In genomic region chr7:141354251-141354650, GRCh38 we compare ENCODE assay signal across 16 cellular contexts.
DNase-seq lines count a peak whose midpoint lies in the region; ATAC-seq and TF ChIP-seq lines count a peak whose summit lies in the region.
"Had no signal": no experiment of that assay in that cellular context is flagged by ENCODE, and none has a peak within 500 bp of the region (broad histone marks: within the 10 kb centered on the region; RNA-seq: fewer than 3 reads in every experiment).

No MANE protein-coding gene starts in this region.

- ATAC-seq in central memory CD8-positive, alpha-beta T cell (replicated peaks; ENCODE audit: extremely low read depth, poor library complexity, severe bottlenecking): no peak
- no peak for ATAC-seq in naive thymus-derived CD4-positive, alpha-beta T cell
- ATAC-seq: CD8-positive, alpha-beta T cell; right lobe of liver had no signal

- no peak for TF ChIP-seq CTCF in MM.1S (IDR thresholded peaks at IDR 0.05; ENCODE audit: low read length)
- TF ChIP-seq CTCF in neural progenitor cell (IDR thresholded peaks at IDR 0.05): no peak
- no peak for TF ChIP-seq CTCF in ascending aorta (IDR thresholded peaks at IDR 0.05)

- peak overlapping the region; percentile 6 for H3K27ac Mint-ChIP-seq in central memory CD8-positive, alpha-beta T cell (ENCODE audit: low read depth)
- peak overlapping the region; percentile 30 for H3K27ac Mint-ChIP-seq in neural progenitor cell
- H3K27ac Mint-ChIP-seq in naive thymus-derived CD4-positive, alpha-beta T cell: no peak overlapping the region
- H3K27ac Mint-ChIP-seq: activated CD4-positive, alpha-beta T cell treated with anti-CD3 and anti-CD28 coated beads, Interleukin-2, amount 10 ng/mL, durations not matched to agents 7 days and 5 days; activated T-cell treated with anti-CD3 and anti-CD28 coated beads, Interleukin-2, amount 50 U/mL, for 72 hours; CD8-positive, alpha-beta T cell; nephron progenitor cell; stimulated activated naive CD8-positive, alpha-beta T cell treated with anti-CD3 and anti-CD28 coated beads, Interleukin-15, Interleukin-2, amounts not matched to agents 100 ng/mL and 50 ng/mL, for 24 hours had no signal

- H3K4me3 ChIP-seq in MM.1S (ENCODE audit: low read length): no peak overlapping the region
- H3K4me3 ChIP-seq in neural progenitor cell: no peak overlapping the region
- H3K4me3 ChIP-seq in ascending aorta: no peak overlapping the region
- no peak overlapping the region for H3K4me3 ChIP-seq in naive thymus-derived CD4-positive, alpha-beta T cell (ENCODE audit: low read length)
- H3K4me3 ChIP-seq: right lobe of liver had no signal

- H4K20me1 ChIP-seq in MM.1S (ENCODE audit: insufficient read depth, low read length) (no peaks in the 10 kb centered on the region), neural progenitor cell (ENCODE audit: low read depth) (no peaks in the 10 kb centered on the region)

- no peaks in the 10 kb centered on the region for H3K4me1 Mint-ChIP-seq in central memory CD8-positive, alpha-beta T cell
- H3K4me1 Mint-ChIP-seq in neural progenitor cell: peaks cover 13% of the 10 kb centered on the region
- H3K4me1 Mint-ChIP-seq in naive thymus-derived CD4-positive, alpha-beta T cell: peaks cover 0 to 5% (median 0%) of the 10 kb centered on the region in 7 donors

- H3K9me3 ChIP-seq in MM.1S (replicated peaks; ENCODE audit: insufficient read depth, low read length) (no peaks in the 10 kb centered on the region), neural progenitor cell (ENCODE audit: low read depth) (no peaks in the 10 kb centered on the region), ascending aorta (no peaks in the 10 kb centered on the region)
- no peaks in the 10 kb centered on the region for H3K9me3 ChIP-seq in naive thymus-derived CD4-positive, alpha-beta T cell (ENCODE audit: control insufficient read depth in 2 of 3, low read length in 3 of 3)
- H3K9me3 ChIP-seq: right lobe of liver had no signal

- peak; percentile 56 for DNase-seq in EH (ENCODE audit: low read depth)
- DNase-seq in MM.1S: peak; percentile 56
- DNase-seq in central memory CD8-positive, alpha-beta T cell (ENCODE audit: low spot score in 2 of 2): no peak
- no peak for DNase-seq in neural progenitor cell (ENCODE audit: low spot score)
- no peak for DNase-seq in ascending aorta (ENCODE audit: low spot score in 2 of 2)
- DNase-seq in NCI-H2196 treated with DMSO at 0.1 percent for 48 hours (lab: John Stamatoyannopoulos, UW; ENCODE audit: unreplicated experiment): no peak
- no peak for DNase-seq in SKM-1 (lab: John Stamatoyannopoulos, UW; ENCODE audit: unreplicated experiment)
- no peak for DNase-seq in naive thymus-derived CD4-positive, alpha-beta T cell
- DNase-seq: activated CD4-positive, alpha-beta T cell treated with anti-CD3 and anti-CD28 coated beads, Interleukin-2, amount 10 ng/mL, durations not matched to agents 7 days and 5 days; activated T-cell treated with anti-CD3 and anti-CD28 coated beads, Interleukin-2, amount 50 U/mL, for 72 hours; CD8-positive, alpha-beta T cell; NCI-H1417; nephron progenitor cell; right lobe of liver; Right ventricle myocardium superior had no signal

- CTCF ChIA-PET in naive thymus-derived CD4-positive, alpha-beta T cell (lab: Charles Lee): no interaction called here

- H3K4me2 ChIP-seq in MM.1S (ENCODE audit: low read depth, low read length) (no peak overlapping the region), neural progenitor cell (peak overlapping the region; percentile 53)

- no peaks in the 10 kb centered on the region for H3F3A ChIP-seq in MM.1S (ENCODE audit: insufficient read depth, low read length)
- H3F3A ChIP-seq in neural progenitor cell (ENCODE audit: low read depth): peaks cover 8% of the 10 kb centered on the region

- H3K4me1 ChIP-seq in MM.1S (ENCODE audit: low read length) (peaks cover 10% of the 10 kb centered on the region), neural progenitor cell (peaks cover 18% of the 10 kb centered on the region), ascending aorta (no peaks in the 10 kb centered on the region)
- H3K4me1 ChIP-seq in naive thymus-derived CD4-positive, alpha-beta T cell (ENCODE audit: control insufficient read depth in 2 of 2, insufficient read depth in 2 of 2, low read length in 2 of 2): no peaks in the 10 kb centered on the region
- H3K4me1 ChIP-seq: right lobe of liver had no signal

- H3K27me3 ChIP-seq in MM.1S (replicated peaks; ENCODE audit: insufficient read depth, low read length) (no peaks in the 10 kb centered on the region), neural progenitor cell (no peaks in the 10 kb centered on the region), ascending aorta (no peaks in the 10 kb centered on the region)
- H3K27me3 ChIP-seq in naive thymus-derived CD4-positive, alpha-beta T cell (ENCODE audit: control insufficient read depth in 2 of 2, insufficient read depth in 2 of 2, low read length in 2 of 2): no peaks in the 10 kb centered on the region
- H3K27me3 ChIP-seq: right lobe of liver had no signal

- H2AFZ ChIP-seq in MM.1S (ENCODE audit: low read length) (no peak overlapping the region), neural progenitor cell (replicated peaks) (no peak overlapping the region)

- H3K27me3 Mint-ChIP-seq in central memory CD8-positive, alpha-beta T cell: peaks cover 37% of the 10 kb centered on the region
- H3K27me3 Mint-ChIP-seq in neural progenitor cell (ENCODE audit: insufficient read depth, low read depth): peaks cover 4% of the 10 kb centered on the region
- H3K27me3 Mint-ChIP-seq in naive thymus-derived CD4-positive, alpha-beta T cell: peaks cover 11 to 27% (median 20%) of the 10 kb centered on the region in 5 donors

- intact Hi-C loops in ascending aorta (cut with DNase I): no loop called here
- intact Hi-C loops in naive thymus-derived CD4-positive, alpha-beta T cell (cut with micrococcal nuclease): no loop called here

- H3K9ac ChIP-seq in MM.1S (ENCODE audit: low read length) (no peak overlapping the region), neural progenitor cell (no peak overlapping the region)

- peaks cover 1% of the 10 kb centered on the region for H3K36me3 Mint-ChIP-seq in central memory CD8-positive, alpha-beta T cell (ENCODE audit: insufficient read depth)
- H3K36me3 Mint-ChIP-seq in neural progenitor cell: no peaks in the 10 kb centered on the region
- H3K36me3 Mint-ChIP-seq in naive thymus-derived CD4-positive, alpha-beta T cell: no peaks in the 10 kb centered on the region
- H3K36me3 Mint-ChIP-seq: CD8-positive, alpha-beta T cell had no signal

- H3K9me2 ChIP-seq in MM.1S (replicated peaks; ENCODE audit: insufficient read depth, low read length): no peaks in the 10 kb centered on the region

- no peaks in the 10 kb centered on the region for H3K9me3 Mint-ChIP-seq in central memory CD8-positive, alpha-beta T cell
- no peaks in the 10 kb centered on the region for H3K9me3 Mint-ChIP-seq in neural progenitor cell
- H3K9me3 Mint-ChIP-seq in naive thymus-derived CD4-positive, alpha-beta T cell: peaks cover 0 to 3% (median 0%) of the 10 kb centered on the region in 11 donors
- H3K9me3 Mint-ChIP-seq: activated CD4-positive, alpha-beta T cell treated with anti-CD3 and anti-CD28 coated beads, Interleukin-2, amount 10 ng/mL, durations not matched to agents 7 days and 5 days; CD8-positive, alpha-beta T cell; nephron progenitor cell; stimulated activated naive CD8-positive, alpha-beta T cell treated with anti-CD3 and anti-CD28 coated beads, Interleukin-15, Interleukin-2, amounts not matched to agents 100 ng/mL and 50 ng/mL, for 24 hours had no signal

- no peaks in the 10 kb centered on the region for H3K36me3 ChIP-seq in MM.1S (replicated peaks; ENCODE audit: insufficient read depth, low read length)
- H3K36me3 ChIP-seq in neural progenitor cell: no peaks in the 10 kb centered on the region
- no peaks in the 10 kb centered on the region for H3K36me3 ChIP-seq in ascending aorta
- H3K36me3 ChIP-seq in naive thymus-derived CD4-positive, alpha-beta T cell (ENCODE audit: control insufficient read depth in 2 of 3, insufficient read depth in 3 of 3, low read length in 3 of 3): no peaks in the 10 kb centered on the region
- H3K36me3 ChIP-seq: right lobe of liver had no signal

- H3K79me2 ChIP-seq in MM.1S (ENCODE audit: low read length) (no peaks in the 10 kb centered on the region), neural progenitor cell (ENCODE audit: low read depth) (no peaks in the 10 kb centered on the region)

- peak overlapping the region; percentile 7; the same call in 1 of the 2 replicates for H3K27ac ChIP-seq in MM.1S (ENCODE audit: low read length)
- no peak overlapping the region for H3K27ac ChIP-seq in neural progenitor cell
- no peak overlapping the region for H3K27ac ChIP-seq in ascending aorta
- no peak overlapping the region for H3K27ac ChIP-seq in naive thymus-derived CD4-positive, alpha-beta T cell (ENCODE audit: low read depth, low read length)
- H3K27ac ChIP-seq: right lobe of liver had no signal

- H3K4me3 Mint-ChIP-seq in central memory CD8-positive, alpha-beta T cell: no peak overlapping the region
- no peak overlapping the region for H3K4me3 Mint-ChIP-seq in neural progenitor cell
- no peak overlapping the region for H3K4me3 Mint-ChIP-seq in naive thymus-derived CD4-positive, alpha-beta T cell
- H3K4me3 Mint-ChIP-seq: activated CD4-positive, alpha-beta T cell treated with anti-CD3 and anti-CD28 coated beads, Interleukin-2, amount 10 ng/mL, durations not matched to agents 7 days and 5 days; activated T-cell treated with anti-CD3 and anti-CD28 coated beads, Interleukin-2, amount 50 U/mL, for 72 hours; CD8-positive, alpha-beta T cell; nephron progenitor cell; stimulated activated naive CD8-positive, alpha-beta T cell treated with anti-CD3 and anti-CD28 coated beads, Interleukin-15, Interleukin-2, amounts not matched to agents 100 ng/mL and 50 ng/mL, for 24 hours had no signal

- POLR2A ChIA-PET in naive thymus-derived CD4-positive, alpha-beta T cell (lab: Charles Lee): no interaction called here

Comparison
In these comparisons a context has a peak if more than half of its experiments do, and no peak if none do; other contexts are left out.
1. DNase-seq: peak in EH (single experiment) and MM.1S (single experiment); none in central memory CD8-positive, alpha-beta T cell (0 of 2), neural progenitor cell (single experiment), ascending aorta (0 of 2), NCI-H2196 treated with DMSO at 0.1 percent for 48 hours (single experiment), SKM-1 (single experiment) and naive thymus-derived CD4-positive, alpha-beta T cell (0 of 9).
2. H3K27ac Mint-ChIP-seq: peak in central memory CD8-positive, alpha-beta T cell (single experiment) and neural progenitor cell (single experiment); none in naive thymus-derived CD4-positive, alpha-beta T cell (0 of 9).